In genomic region chr11:85826096-85826855, GRCh38 we compare ENCODE assay signal across 8 cellular contexts. TPM values are rescaled to one million over a fixed set of nuclear protein-coding genes. Genes with fewer than 3 reads are reported as not detected.
A peak's percentile ranks its signal among the peaks of the same experiment; 100 is the strongest.
DNase-seq lines count a peak whose midpoint lies in the region; ATAC-seq, FAIRE-seq and TF ChIP-seq lines count a peak whose summit lies in the region.

No MANE protein-coding gene starts in this region.

- TF ChIP-seq EP300 in Ishikawa (IDR thresholded peaks at IDR 0.05; ENCODE audit: borderline replicate concordance), result no peak

- H3K4me3 ChIP-seq in small intestine (ENCODE audit: low read depth in 1 of 2, low read length in 2 of 2), result no peak overlapping the region

- CTCF ChIA-PET in activated CD8-positive, alpha-beta T cell treated with anti-CD3 and anti-CD28 coated beads, Interleukin-2, amount 10 ng/mL, durations not matched to agents 7 days and 5 days (lab: Charles Lee), result interaction anchor here (0.7 to 6.5 kb wide), 11 partner anchors 9 to 198 kb away, joined by 3 to 34 read pairs (median 3); partner anchors contain the start of genes CCDC83 and TMEM126B

- peak; percentile 20 for DNase-seq in activated naive CD4-positive, alpha-beta T cell treated with Interleukin-2 at 50 U/mL for 16 hours
- no peak for DNase-seq in activated naive CD4-positive, alpha-beta T cell (lab: John Stamatoyannopoulos, UW)
- DNase-seq in activated CD8-positive, alpha-beta T cell treated with anti-CD3 and anti-CD28 coated beads, Interleukin-2, amount 10 ng/mL, durations not matched to agents 7 days and 5 days, result peak; percentile 42
- peak; percentile 55 for DNase-seq in Right ventricle myocardium superior
- DNase-seq in small intestine, result peak; percentile 69

- H3K4me3 Mint-ChIP-seq in activated CD8-positive, alpha-beta T cell treated with anti-CD3 and anti-CD28 coated beads, Interleukin-2, amount 10 ng/mL, durations not matched to agents 7 days and 5 days, result no peak overlapping the region

- FAIRE-seq in small intestine (lab: Jason Lieb, UNC), result no peak

- H3K9me3 Mint-ChIP-seq in activated CD8-positive, alpha-beta T cell treated with anti-CD3 and anti-CD28 coated beads, Interleukin-2, amount 10 ng/mL, durations not matched to agents 7 days and 5 days (ENCODE audit: insufficient read depth), result no peaks in the 10 kb centered on the region

- no peaks in the 10 kb centered on the region for H3K9me3 ChIP-seq in small intestine (ENCODE audit: control insufficient read depth, low read depth)

- no peaks in the 10 kb centered on the region for H3K27me3 ChIP-seq in small intestine (ENCODE audit: control insufficient read depth in 2 of 2, insufficient read depth in 2 of 2, low read length in 2 of 2)

- peaks cover 58% of the 10 kb centered on the region for H3K4me1 Mint-ChIP-seq in activated CD8-positive, alpha-beta T cell treated with anti-CD3 and anti-CD28 coated beads, Interleukin-2, amount 10 ng/mL, durations not matched to agents 7 days and 5 days (ENCODE audit: low read depth)

- ATAC-seq in activated CD8-positive, alpha-beta T cell treated with anti-CD3 and anti-CD28 coated beads, Interleukin-2, amount 10 ng/mL, durations not matched to agents 7 days and 5 days, result no peak
- ATAC-seq in Right ventricle myocardium superior (ENCODE audit: poor library complexity) (peak; percentile 38), HG03097 (IDR thresholded peaks at IDR 0.05; ENCODE audit: low FRiP score, unreplicated experiment) (no peak), GM18861 (IDR thresholded peaks at IDR 0.05; ENCODE audit: unreplicated experiment) (no peak)

- H3K27ac ChIP-seq in small intestine (ENCODE audit: low read depth in 1 of 2, low read length in 1 of 2), result peak overlapping the region in 1 of 2 donors; percentile 60

- H3K27me3 Mint-ChIP-seq in activated CD8-positive, alpha-beta T cell treated with anti-CD3 and anti-CD28 coated beads, Interleukin-2, amount 10 ng/mL, durations not matched to agents 7 days and 5 days (ENCODE audit: low read depth), result peaks cover 3% of the 10 kb centered on the region

- H3K27ac Mint-ChIP-seq in activated CD8-positive, alpha-beta T cell treated with anti-CD3 and anti-CD28 coated beads, Interleukin-2, amount 10 ng/mL, durations not matched to agents 7 days and 5 days, result peak overlapping the region; percentile 37

- intact Hi-C loops in Right ventricle myocardium superior (cut with DNase I), result loop anchor here (10.0 kb wide), 1 partner anchor 231 kb away; no protein-coding TSS in a partner anchor

- H3K4me1 ChIP-seq in small intestine (ENCODE audit: control insufficient read depth in 2 of 2, insufficient read depth in 1 of 2, low read depth in 1 of 2, low read length in 1 of 2), result peaks cover 9 to 10% of the 10 kb centered on the region in 2 donors

- POLR2A ChIA-PET in activated CD8-positive, alpha-beta T cell treated with anti-CD3 and anti-CD28 coated beads, Interleukin-2, amount 10 ng/mL, durations not matched to agents 7 days and 5 days (lab: Charles Lee), result interaction anchor here (0.6 to 1.6 kb wide), 3 partner anchors 17 to 178 kb away, joined by 3 to 5 read pairs (median 3); partner anchors contain the start of gene TMEM126A

- peaks cover 2% of the 10 kb centered on the region for H3K36me3 Mint-ChIP-seq in activated CD8-positive, alpha-beta T cell treated with anti-CD3 and anti-CD28 coated beads, Interleukin-2, amount 10 ng/mL, durations not matched to agents 7 days and 5 days (ENCODE audit: low read depth)

- 43 to 55% (median 46%) methylated on average over 7 of the region's 7 CpGs for WGBS in small intestine, 3 donors

- peak; percentile 53 for TF ChIP-seq RAD21 in Ishikawa (IDR thresholded peaks at IDR 0.05; ENCODE audit: low read depth)

- H3K36me3 ChIP-seq in small intestine (ENCODE audit: control insufficient read depth in 2 of 2, insufficient read depth in 2 of 2, low read length in 2 of 2), result no peaks in the 10 kb centered on the region

TF ChIP-seq in Ishikawa, 13 proteins besides CTCF, POLR2A, EP300 and RAD21:
- TF ChIP-seq NFIC (IDR thresholded peaks at IDR 0.05) (no peak), FOXM1 (IDR thresholded peaks at IDR 0.05; ENCODE audit: borderline replicate concordance, low read depth) (no peak), TEAD4 (IDR thresholded peaks at IDR 0.05) (no peak), EGR1 (IDR thresholded peaks at IDR 0.05) (no peak), ZBTB7A (IDR thresholded peaks at IDR 0.05; ENCODE audit: low read depth) (no peak)
- TF ChIP-seq, protein P1, sequence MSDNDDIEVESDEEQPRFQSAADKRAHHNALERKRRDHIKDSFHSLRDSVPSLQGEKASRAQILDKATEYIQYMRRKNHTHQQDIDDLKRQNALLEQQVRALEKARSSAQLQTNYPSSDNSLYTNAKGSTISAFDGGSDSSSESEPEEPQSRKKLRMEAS (IDR thresholded peaks at IDR 0.05), result no peak

RNA-seq across cellular contexts. Expression of gene SYTL2, which starts 15.3 kb away (rescaled TPM):
- total RNA-seq in activated CD8-positive, alpha-beta T cell treated with anti-CD3 and anti-CD28 coated beads, Interleukin-2, amount 10 ng/mL, durations not matched to agents 7 days and 5 days, result 10 to 100 TPM; 29.3 to 31.2 TPM
- 4.0 TPM for total RNA-seq in Right ventricle myocardium superior
- 10 to 100 TPM; 12.9 to 17.7 (median 14.3) TPM for polyA plus RNA-seq in small intestine

RNA-seq across cellular contexts. Expression of gene CCDC83, which starts 28.9 kb away (rescaled TPM):
- total RNA-seq in activated CD8-positive, alpha-beta T cell treated with anti-CD3 and anti-CD28 coated beads, Interleukin-2, amount 10 ng/mL, durations not matched to agents 7 days and 5 days, result not detected
- total RNA-seq in Right ventricle myocardium superior, result not detected
- polyA plus RNA-seq in small intestine, result not detected

Comparison
In these comparisons a context has a peak if more than half of its experiments do, and no peak if none do; other contexts are left out.
1. DNase-seq: peak in activated naive CD4-positive, alpha-beta T cell treated with Interleukin-2 at 50 U/mL for 16 hours (single experiment), activated CD8-positive, alpha-beta T cell treated with anti-CD3 and anti-CD28 coated beads, Interleukin-2, amount 10 ng/mL, durations not matched to agents 7 days and 5 days (single experiment), Right ventricle myocardium superior (single experiment) and small intestine (single experiment); none in activated naive CD4-positive, alpha-beta T cell (0 of 4).